In genomic region chr1:202131956-202132821, GRCh38 we compare ENCODE assay signal across 10 cellular contexts. TPM values are rescaled to one million over a fixed set of nuclear protein-coding genes. Genes with fewer than 3 reads are reported as not detected.
DNase-seq lines count a peak whose midpoint lies in the region; ATAC-seq and TF ChIP-seq lines count a peak whose summit lies in the region.
"Had no signal": no experiment of that assay in that cellular context is flagged by ENCODE, and none has a peak within 500 bp of the region (broad histone marks: within the 10 kb centered on the region; RNA-seq: fewer than 3 reads in every experiment).

No MANE protein-coding gene starts in this region.

- peak overlapping the region; percentile 99 for H3K27ac ChIP-seq in caudate nucleus (ENCODE audit: low read depth, low read length)

- H3K4me3 Mint-ChIP-seq in osteocyte (ENCODE audit: unreplicated experiment): no peak overlapping the region

- no peaks in the 10 kb centered on the region for H3K4me1 Mint-ChIP-seq in osteocyte (ENCODE audit: unreplicated experiment)

- H3K27ac Mint-ChIP-seq in osteocyte (ENCODE audit: unreplicated experiment): no peak overlapping the region

- ATAC-seq in HG02840 (IDR thresholded peaks at IDR 0.05; ENCODE audit: low FRiP score, unreplicated experiment): no peak

- no peaks in the 10 kb centered on the region for H3K27me3 Mint-ChIP-seq in osteocyte (ENCODE audit: unreplicated experiment)

- H3K36me3 Mint-ChIP-seq in osteocyte (ENCODE audit: unreplicated experiment): peaks cover 9% of the 10 kb centered on the region

- no peaks in the 10 kb centered on the region for H3K9me3 Mint-ChIP-seq in osteocyte (ENCODE audit: unreplicated experiment)

- TF ChIP-seq CTCF in osteocyte (IDR thresholded peaks at IDR 0.05): no peak

- DNase-seq in EH (ENCODE audit: low read depth) (peak; percentile 20), caudate nucleus (lab: John Stamatoyannopoulos, UW) (peak in 54 of 61 donors; percentile 43 to 89 (median 73)), iris pigment epithelial cell (ENCODE audit: low read depth) (peak; percentile 34), putamen (ENCODE audit: low spot score) (peak; percentile 83), kidney tubule cell (ENCODE audit: low spot score) (no peak), osteocyte (ENCODE audit: extremely low spot score, unreplicated experiment) (no peak), GDM1 (lab: John Stamatoyannopoulos, UW) (no peak)
- DNase-seq: activated CD4-positive, CD25-positive, alpha-beta regulatory T cell treated with anti-CD3 and anti-CD28 coated beads, Interleukin-2, amount 50 U/mL, for 72 hours; Kasumi-1 had no signal

RNA-seq across cellular contexts. Expression of gene GPR37L1, which starts 9.5 kb away (rescaled TPM):
- not detected in 2 replicates for total RNA-seq in osteocyte

RNA-seq across cellular contexts. Expression of gene ARL8A, which starts 12.3 kb away (rescaled TPM):
- 75.8 and 86.4 TPM in 2 replicates for total RNA-seq in osteocyte

RNA-seq across cellular contexts. Expression of gene PTPN7, which starts 28.2 kb away (rescaled TPM):
- total RNA-seq in osteocyte: not detected in 2 replicates

Comparison
In these comparisons a context has a peak if more than half of its experiments do, and no peak if none do; other contexts are left out.
1. DNase-seq: peak in EH (single experiment), caudate nucleus (54 of 61), iris pigment epithelial cell (single experiment) and putamen (single experiment); none in kidney tubule cell (single experiment), osteocyte (single experiment) and GDM1 (single experiment).